Comparison of ENCODE assay signal across 18 cellular contexts in the genomic region with DNA sequence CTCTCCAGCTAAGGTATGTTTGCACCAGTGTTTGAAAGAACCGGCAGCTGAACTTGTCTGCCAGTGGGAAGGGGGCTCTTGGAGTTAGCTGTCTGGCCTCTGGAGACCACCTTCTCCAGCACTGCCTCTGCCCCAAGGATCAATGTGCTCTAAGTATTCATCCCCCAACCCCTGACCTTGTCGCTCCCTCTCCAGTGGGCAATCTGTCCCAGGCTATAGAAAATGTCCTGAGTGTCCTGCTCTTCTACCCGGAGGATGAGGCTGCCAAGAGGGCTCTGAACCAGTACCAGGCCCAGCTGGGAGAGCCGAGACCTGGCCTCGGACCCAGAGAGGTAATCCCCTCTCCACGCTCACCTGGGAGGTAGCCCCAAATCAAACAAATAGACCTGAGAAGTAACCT. TPM values are rescaled to one million over a fixed set of nuclear protein-coding genes. Genes with fewer than 3 reads are reported as not detected.
DNase-seq lines count a peak whose midpoint lies in the region; ATAC-seq and TF ChIP-seq lines count a peak whose summit lies in the region.
"Had no signal": no experiment of that assay in that cellular context is flagged by ENCODE, and none has a peak within 500 bp of the region (broad histone marks: within the 10 kb centered on the region; RNA-seq: fewer than 3 reads in every experiment).

No MANE protein-coding gene starts in this region.

- peaks cover 11% of the 10 kb centered on the region for H3K4me1 ChIP-seq in smooth muscle cell (ENCODE audit: low read depth)

- no peak for TF ChIP-seq CTCF in WTC11 (IDR thresholded peaks at IDR 0.05)
- no peak for TF ChIP-seq CTCF in mesothelial cell of epicardium (IDR thresholded peaks at IDR 0.05; ENCODE audit: unreplicated experiment)
- no peak for TF ChIP-seq CTCF in progenitor cell of endocrine pancreas (IDR thresholded peaks at IDR 0.05; ENCODE audit: unreplicated experiment)
- no peak for TF ChIP-seq CTCF in smooth muscle cell (IDR thresholded peaks at IDR 0.05; ENCODE audit: borderline replicate concordance, insufficient read depth, poor library complexity, severe bottlenecking)

- H3K9me3 Mint-ChIP-seq in T-helper 1 cell treated with Interleukin-12 subunit alpha and Interleukin-12 subunit beta and Interleukin-4 antibody, amounts not matched to agents 30 μg/mL and 1 μg/mL, for 36 hours = no peaks in the 10 kb centered on the region
- no peaks in the 10 kb centered on the region for H3K9me3 Mint-ChIP-seq in WTC11
- H3K9me3 Mint-ChIP-seq in mesothelial cell of epicardium = no peaks in the 10 kb centered on the region
- no peaks in the 10 kb centered on the region for H3K9me3 Mint-ChIP-seq in progenitor cell of endocrine pancreas (ENCODE audit: low read depth)
- H3K9me3 Mint-ChIP-seq in activated CD4-positive, alpha-beta memory T cell treated with anti-CD3 and anti-CD28 coated beads for 36 hours = no peaks in the 10 kb centered on the region

- H3K36me3 Mint-ChIP-seq in T-helper 1 cell treated with Interleukin-12 subunit alpha and Interleukin-12 subunit beta and Interleukin-4 antibody, amounts not matched to agents 30 μg/mL and 1 μg/mL, for 36 hours (ENCODE audit: low read depth) = no peaks in the 10 kb centered on the region
- H3K36me3 Mint-ChIP-seq in WTC11 = peaks cover 41% of the 10 kb centered on the region
- H3K36me3 Mint-ChIP-seq in mesothelial cell of epicardium = peaks cover 8% of the 10 kb centered on the region
- H3K36me3 Mint-ChIP-seq in progenitor cell of endocrine pancreas (ENCODE audit: insufficient read depth) = peaks cover 8% of the 10 kb centered on the region
- no peaks in the 10 kb centered on the region for H3K36me3 Mint-ChIP-seq in activated CD4-positive, alpha-beta memory T cell treated with anti-CD3 and anti-CD28 coated beads for 36 hours

- intact Hi-C loops in activated CD4-positive, alpha-beta memory T cell treated with anti-CD3 and anti-CD28 coated beads for 36 hours (cut with micrococcal nuclease) = no loop called here

- no peak overlapping the region for H2AFZ ChIP-seq in smooth muscle cell (ENCODE audit: low read depth)
- H2AFZ ChIP-seq: PC-9 had no signal

- H3K9me3 ChIP-seq in smooth muscle cell (replicated peaks; ENCODE audit: low read depth) = no peaks in the 10 kb centered on the region
- H3K9me3 ChIP-seq: MG63 had no signal

- H3K27ac ChIP-seq in smooth muscle cell (ENCODE audit: low read depth) (no peak overlapping the region), substantia nigra (ENCODE audit: low read depth, low read length, poor library complexity, severe bottlenecking) (no peak overlapping the region)
- H3K27ac ChIP-seq: KMS-11, PC-9 had no signal

- H3K36me3 ChIP-seq in smooth muscle cell (ENCODE audit: low read depth) = no peaks in the 10 kb centered on the region

- H3K27me3 Mint-ChIP-seq in T-helper 1 cell treated with Interleukin-12 subunit alpha and Interleukin-12 subunit beta and Interleukin-4 antibody, amounts not matched to agents 30 μg/mL and 1 μg/mL, for 36 hours (ENCODE audit: low read depth) = peaks cover 41% of the 10 kb centered on the region
- peaks cover 10% of the 10 kb centered on the region for H3K27me3 Mint-ChIP-seq in WTC11 (ENCODE audit: low read depth)
- no peaks in the 10 kb centered on the region for H3K27me3 Mint-ChIP-seq in mesothelial cell of epicardium (ENCODE audit: low read depth)
- H3K27me3 Mint-ChIP-seq in progenitor cell of endocrine pancreas = peaks cover 14% of the 10 kb centered on the region
- peaks cover 23% of the 10 kb centered on the region for H3K27me3 Mint-ChIP-seq in activated CD4-positive, alpha-beta memory T cell treated with anti-CD3 and anti-CD28 coated beads for 36 hours

- CTCF ChIA-PET in WTC11 (lab: Charles Lee) = interaction anchor here (0.7 to 8.9 kb wide), 6 partner anchors 10 to 275 kb away, joined by 3 to 110 read pairs (median 3); partner anchors contain the start of genes GPR162, IFFO1, LAG3 and PTMS
- CTCF ChIA-PET in activated CD4-positive, alpha-beta memory T cell treated with anti-CD3 and anti-CD28 coated beads for 36 hours (lab: Charles Lee) = interaction anchor here (0.9 to 2.7 kb wide), 5 partner anchors 8 to 78 kb away, joined by 3 to 16 read pairs (median 3); partner anchors contain the start of genes GPR162 and MLF2

- POLR2A ChIA-PET in WTC11 (lab: Charles Lee) = interaction anchor here (0.6 kb wide), 1 partner anchor 88 kb away, joined by 5 read pairs; no protein-coding TSS in a partner anchor
- POLR2A ChIA-PET in activated CD4-positive, alpha-beta memory T cell treated with anti-CD3 and anti-CD28 coated beads for 36 hours (lab: Charles Lee) = interaction anchor here (0.5 to 1.0 kb wide), 2 partner anchors 26 to 78 kb away, joined by 3 to 4 read pairs; partner anchors contain the start of gene MLF2

- peaks cover 19% of the 10 kb centered on the region for H3K4me1 Mint-ChIP-seq in T-helper 1 cell treated with Interleukin-12 subunit alpha and Interleukin-12 subunit beta and Interleukin-4 antibody, amounts not matched to agents 30 μg/mL and 1 μg/mL, for 36 hours (ENCODE audit: low read depth)
- H3K4me1 Mint-ChIP-seq in WTC11 (peaks cover 32% of the 10 kb centered on the region), mesothelial cell of epicardium (peaks cover 17% of the 10 kb centered on the region), progenitor cell of endocrine pancreas (ENCODE audit: low read depth) (peaks cover 8% of the 10 kb centered on the region)
- peaks cover 18% of the 10 kb centered on the region for H3K4me1 Mint-ChIP-seq in activated CD4-positive, alpha-beta memory T cell treated with anti-CD3 and anti-CD28 coated beads for 36 hours (ENCODE audit: low read depth)

- no peak for ATAC-seq in WTC11

- peaks cover 10% of the 10 kb centered on the region for H3K79me2 ChIP-seq in smooth muscle cell (ENCODE audit: low read depth)

- no peak overlapping the region for H3K27ac Mint-ChIP-seq in T-helper 1 cell treated with Interleukin-12 subunit alpha and Interleukin-12 subunit beta and Interleukin-4 antibody, amounts not matched to agents 30 μg/mL and 1 μg/mL, for 36 hours
- H3K27ac Mint-ChIP-seq in WTC11 (no peak overlapping the region), mesothelial cell of epicardium (no peak overlapping the region), progenitor cell of endocrine pancreas (no peak overlapping the region)
- no peak overlapping the region for H3K27ac Mint-ChIP-seq in activated CD4-positive, alpha-beta memory T cell treated with anti-CD3 and anti-CD28 coated beads for 36 hours

- H3K27me3 ChIP-seq in smooth muscle cell (ENCODE audit: low read depth) = no peaks in the 10 kb centered on the region
- H3K27me3 ChIP-seq: MG63 had no signal

- 93% methylated on average over 6 of the region's 6 CpGs for WGBS in smooth muscle cell (ENCODE audit: low lambda C conversion rate)

- H3F3A ChIP-seq in smooth muscle cell (ENCODE audit: low read depth) = no peaks in the 10 kb centered on the region

- H3K4me3 Mint-ChIP-seq in T-helper 1 cell treated with Interleukin-12 subunit alpha and Interleukin-12 subunit beta and Interleukin-4 antibody, amounts not matched to agents 30 μg/mL and 1 μg/mL, for 36 hours = peak overlapping the region; percentile 9
- peak overlapping the region; percentile 20; the same call in 1 of the 2 replicates for H3K4me3 Mint-ChIP-seq in WTC11
- H3K4me3 Mint-ChIP-seq in mesothelial cell of epicardium = peak overlapping the region; percentile 45
- peak overlapping the region; percentile 33 for H3K4me3 Mint-ChIP-seq in progenitor cell of endocrine pancreas (ENCODE audit: low read depth)
- H3K4me3 Mint-ChIP-seq in activated CD4-positive, alpha-beta memory T cell treated with anti-CD3 and anti-CD28 coated beads for 36 hours = no peak overlapping the region

- no peak overlapping the region for H3K4me3 ChIP-seq in smooth muscle cell
- H3K4me3 ChIP-seq: MG63, PC-9 had no signal

- H4K20me1 ChIP-seq in smooth muscle cell (ENCODE audit: low read depth) = peaks cover 13% of the 10 kb centered on the region

- H3K4me2 ChIP-seq in smooth muscle cell = no peak overlapping the region
- H3K4me2 ChIP-seq: KMS-11, PC-9 had no signal

- DNase-seq in T-helper 1 cell (no peak), WTC11 (ENCODE audit: low spot score) (no peak), mesothelial cell of epicardium (ENCODE audit: low spot score in 2 of 2, unreplicated experiment in 2 of 2) (no peak), progenitor cell of endocrine pancreas (ENCODE audit: low spot score, unreplicated experiment) (no peak), smooth muscle cell (lab: John Stamatoyannopoulos, UW; ENCODE audit: unreplicated experiment) (no peak), substantia nigra (lab: John Stamatoyannopoulos, UW) (no peak)
- no peak for DNase-seq in activated CD4-positive, alpha-beta memory T cell treated with anti-CD3 and anti-CD28 coated beads for 36 hours
- DNase-seq: 8988T, C1 segment of cervical spinal cord, DMS53, MG63, NCI-H1105, NCI-H187, NCI-H446, PC-9, SHP77 had no signal

- H3K9ac ChIP-seq in smooth muscle cell (ENCODE audit: low read depth) = no peak overlapping the region
- H3K9ac ChIP-seq: KMS-11 had no signal

RNA-seq across cellular contexts. Expression of gene P3H3, which starts 2.8 kb away (rescaled TPM):
- total RNA-seq in WTC11 (2021) = 49.9 to 55.7 TPM (median 50.7 TPM) in 3 replicates
- total RNA-seq in mesothelial cell of epicardium = 80.7 to 86.2 TPM (median 83.8 TPM) in 3 replicates
- 30.6 TPM in 2 replicates for total RNA-seq in progenitor cell of endocrine pancreas
- 36.7 and 42.8 TPM in 2 replicates for total RNA-seq in smooth muscle cell
- 106 and 108 TPM in 2 replicates for polyA plus RNA-seq in smooth muscle cell
- total RNA-seq in activated CD4-positive, alpha-beta memory T cell treated with anti-CD3 and anti-CD28 coated beads for 36 hours = 1 to 10 TPM; 2.5 to 2.7 TPM

RNA-seq across cellular contexts. Expression of gene GPR162, which starts 9.4 kb away (rescaled TPM):
- total RNA-seq in WTC11 (2021) (7.3 to 9.3 TPM (median 8.2 TPM) in 3 replicates), mesothelial cell of epicardium (10.8 to 11.5 TPM (median 11.0 TPM) in 3 replicates), progenitor cell of endocrine pancreas (5.5 and 6.3 TPM in 2 replicates), smooth muscle cell (0.76 and 2.9 TPM in 2 replicates)
- 2.1 and 3.0 TPM in 2 replicates for polyA plus RNA-seq in smooth muscle cell
- under 1 TPM in 1 of 2 experiments, not detected in 1; 0.31 TPM for total RNA-seq in activated CD4-positive, alpha-beta memory T cell treated with anti-CD3 and anti-CD28 coated beads for 36 hours

RNA-seq across cellular contexts. Expression of gene GNB3, which starts 9.7 kb away (rescaled TPM):
- total RNA-seq in WTC11 (2021) (14.0 to 16.5 TPM (median 14.3 TPM) in 3 replicates), mesothelial cell of epicardium (22.9 to 24.3 TPM (median 23.0 TPM) in 3 replicates), progenitor cell of endocrine pancreas (5.6 and 7.0 TPM in 2 replicates), smooth muscle cell (4.0 and 6.2 TPM in 2 replicates)
- 4.8 and 6.3 TPM in 2 replicates for polyA plus RNA-seq in smooth muscle cell
- total RNA-seq in activated CD4-positive, alpha-beta memory T cell treated with anti-CD3 and anti-CD28 coated beads for 36 hours = under 1 TPM; 0.22 to 0.78 TPM
- total RNA-seq: PC-9 had no signal

RNA-seq across cellular contexts. Expression of gene CDCA3, which starts 20.1 kb away (rescaled TPM):
- total RNA-seq in WTC11 (2021) (47.1 to 61.8 TPM (median 49.1 TPM) in 3 replicates), mesothelial cell of epicardium (11.9 to 18.6 TPM (median 14.3 TPM) in 3 replicates), progenitor cell of endocrine pancreas (36.1 and 40.6 TPM in 2 replicates), smooth muscle cell (5.3 and 7.4 TPM in 2 replicates)
- polyA plus RNA-seq in smooth muscle cell = 9.4 and 10.6 TPM in 2 replicates
- 10 to 100 TPM; 80.3 to 87.8 TPM for total RNA-seq in activated CD4-positive, alpha-beta memory T cell treated with anti-CD3 and anti-CD28 coated beads for 36 hours

RNA-seq across cellular contexts. Expression of gene USP5, which starts 20.9 kb away (rescaled TPM):
- total RNA-seq in WTC11 (2021) (141 to 158 TPM (median 149 TPM) in 3 replicates), mesothelial cell of epicardium (119 to 126 TPM (median 122 TPM) in 3 replicates), progenitor cell of endocrine pancreas (183 and 185 TPM in 2 replicates), smooth muscle cell (51.3 and 52.5 TPM in 2 replicates)
- 63.1 and 64.9 TPM in 2 replicates for polyA plus RNA-seq in smooth muscle cell
- total RNA-seq in activated CD4-positive, alpha-beta memory T cell treated with anti-CD3 and anti-CD28 coated beads for 36 hours = 100 to 1,000 TPM; 125 to 130 TPM
